29 cellular contexts compared by ENCODE assay signal in the genomic region with DNA sequence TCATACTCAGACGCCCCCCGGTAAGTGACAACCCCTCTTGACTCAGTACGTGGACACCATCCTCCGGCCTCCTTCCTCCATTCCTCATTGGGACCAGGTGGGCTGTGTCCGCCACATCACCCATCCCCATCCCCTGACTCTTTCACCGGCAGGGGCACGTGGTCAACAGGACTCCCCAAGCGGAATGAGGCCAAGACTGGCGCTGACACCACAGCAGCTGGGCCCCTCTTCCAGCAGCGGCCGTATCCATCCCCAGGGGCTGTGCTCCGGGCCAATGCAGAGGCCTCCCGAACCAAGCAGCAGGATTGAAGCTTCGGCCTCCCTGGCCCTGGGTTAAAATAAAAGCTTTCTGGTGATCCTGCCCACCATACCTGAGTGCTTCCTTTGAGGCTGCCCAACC.
"Had no signal": no experiment of that assay in that cellular context is flagged by ENCODE, and none has a peak within 500 bp of the region (broad histone marks: within the 10 kb centered on the region; RNA-seq: fewer than 3 reads in every experiment).

No MANE protein-coding gene starts in this region.

- ATAC-seq: foreskin keratinocyte; gastroesophageal sphincter; heart left ventricle; left cardiac atrium; left lung; naive thymus-derived CD4-positive, alpha-beta T cell; psoas muscle; right cardiac atrium; stimulated activated naive CD8-positive, alpha-beta T cell treated with anti-CD3 and anti-CD28 coated beads, Interleukin-15, amount 100 ng/mL, for 72 hours; upper lobe of right lung had no signal

- DNase-seq: effector CD8-positive, alpha-beta T cell; endodermal cell; foreskin keratinocyte; heart left ventricle; left cardiac atrium; left lung; mesendoderm; midbrain; naive thymus-derived CD4-positive, alpha-beta T cell; ovary; psoas muscle; right cardiac atrium; stimulated activated CD4-positive, alpha-beta T cell treated with anti-CD3 and anti-CD28 coated beads, Interleukin-2, amount 100 ng/mL, for 48 hours; stimulated activated naive CD4-positive, alpha-beta T cell; stimulated activated naive CD8-positive, alpha-beta T cell treated with anti-CD3 and anti-CD28 coated beads, Interleukin-15, amount 100 ng/mL, for 72 hours; transverse colon; upper lobe of right lung; uterus had no signal

- FAIRE-seq: colon had no signal

- H3K4me3 ChIP-seq: esophagus muscularis mucosa, gastroesophageal sphincter, heart left ventricle, hepatocyte, left lung, neural progenitor cell, ovary, psoas muscle, skin epidermis, spleen, suprapubic skin, transverse colon, upper lobe of right lung, uterus had no signal

- H3K9me3 Mint-ChIP-seq: dendritic cell treated with granulocyte-macrophage colony-stimulating factor and Interleukin-4, amounts not matched to agents 40 ng/mL and 50 ng/mL, for 4 days; stimulated activated naive CD8-positive, alpha-beta T cell treated with anti-CD3 and anti-CD28 coated beads, Interleukin-15, amount 100 ng/mL, for 72 hours had no signal

- H3K4me3 Mint-ChIP-seq: dendritic cell treated with granulocyte-macrophage colony-stimulating factor and Interleukin-4, amounts not matched to agents 40 ng/mL and 50 ng/mL, for 4 days; endodermal cell; naive thymus-derived CD4-positive, alpha-beta T cell; nephron had no signal

- H3K9ac ChIP-seq: neural progenitor cell had no signal

- H3K4me1 ChIP-seq: foreskin keratinocyte, neural progenitor cell, psoas muscle, suprapubic skin, uterus had no signal

- H3K9me3 ChIP-seq: esophagus muscularis mucosa, gastroesophageal sphincter, left lung, ovary, psoas muscle, suprapubic skin, transverse colon, upper lobe of right lung, uterus had no signal

- H3K27me3 Mint-ChIP-seq: dendritic cell treated with granulocyte-macrophage colony-stimulating factor and Interleukin-4, amounts not matched to agents 40 ng/mL and 50 ng/mL, for 4 days; naive thymus-derived CD4-positive, alpha-beta T cell; stimulated activated naive CD8-positive, alpha-beta T cell treated with anti-CD3 and anti-CD28 coated beads, Interleukin-15, amount 100 ng/mL, for 72 hours had no signal

- H3K27me3 ChIP-seq: esophagus muscularis mucosa, foreskin keratinocyte, gastroesophageal sphincter, hepatocyte, left lung, neural progenitor cell, ovary, spleen, suprapubic skin, transverse colon, upper lobe of right lung, uterus had no signal

- H3K27ac Mint-ChIP-seq: dendritic cell treated with granulocyte-macrophage colony-stimulating factor and Interleukin-4, amounts not matched to agents 40 ng/mL and 50 ng/mL, for 4 days; endodermal cell; nephron; neural progenitor cell had no signal

- H2AFZ ChIP-seq: hepatocyte, neural progenitor cell had no signal

- H3K27ac ChIP-seq: epithelial cell of prostate, esophagus muscularis mucosa, foreskin keratinocyte, gastroesophageal sphincter, heart left ventricle, hepatocyte, left lung, neural progenitor cell, ovary, psoas muscle, skin epidermis, spleen, suprapubic skin, transverse colon, upper lobe of right lung, uterus had no signal

- H3K4me2 ChIP-seq: hepatocyte, neural progenitor cell had no signal

- H3K4me1 Mint-ChIP-seq: endodermal cell, nephron had no signal

- H3K36me3 ChIP-seq: neural progenitor cell, ovary, uterus had no signal
